In the genomic region with DNA sequence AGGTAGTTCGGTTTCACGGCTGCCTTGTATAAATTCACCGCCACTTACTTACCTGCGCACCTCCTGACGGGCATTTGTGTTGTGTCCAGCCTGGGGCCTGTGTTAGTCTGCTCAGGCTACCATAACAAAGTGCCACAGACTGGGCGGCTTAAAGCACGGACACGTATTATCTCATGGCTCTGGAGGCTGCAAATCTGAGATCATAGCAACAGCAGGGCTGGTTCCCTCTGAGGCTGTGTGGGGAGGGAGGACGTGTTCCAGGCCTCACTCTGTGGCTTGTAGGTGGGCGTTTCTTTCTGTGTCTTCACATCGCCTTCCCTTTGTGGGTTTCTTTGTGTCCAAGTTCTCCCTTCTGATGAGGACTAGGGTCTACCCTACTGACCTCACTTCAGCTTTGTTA, we compare ENCODE assay signal across 29 cellular contexts.
"Had no signal": no experiment of that assay in that cellular context is flagged by ENCODE, and none has a peak within 500 bp of the region (broad histone marks: within the 10 kb centered on the region; RNA-seq: fewer than 3 reads in every experiment).

No MANE protein-coding gene starts in this region.

- H3K27me3 ChIP-seq: colonic mucosa, esophagus squamous epithelium, foreskin keratinocyte, gastrocnemius medialis had no signal

- H3K9me3 ChIP-seq: colonic mucosa, esophagus muscularis mucosa, esophagus squamous epithelium, gastrocnemius medialis, gastroesophageal sphincter, heart left ventricle, heart right ventricle had no signal

- H3K4me1 Mint-ChIP-seq: endodermal cell had no signal

- H3K36me3 ChIP-seq: colonic mucosa, esophagus muscularis mucosa, esophagus squamous epithelium, gastrocnemius medialis, gastroesophageal sphincter, heart left ventricle, heart right ventricle had no signal

- H3K4me1 ChIP-seq: colonic mucosa, esophagus muscularis mucosa, foreskin keratinocyte, gastrocnemius medialis, gastroesophageal sphincter, heart right ventricle had no signal

- H3K27ac Mint-ChIP-seq: dendritic cell treated with granulocyte-macrophage colony-stimulating factor and Interleukin-4, amounts not matched to agents 40 ng/mL and 50 ng/mL, for 4 days; effector memory CD8-positive, alpha-beta T cell; endodermal cell had no signal

- FAIRE-seq: colon, endometrium, endothelial cell of umbilical vein, frontal cortex had no signal

- H3K9me3 Mint-ChIP-seq: endodermal cell had no signal

- ATAC-seq: effector memory CD8-positive, alpha-beta T cell; esophagus mucosa; foreskin keratinocyte; gastrocnemius medialis; gastroesophageal sphincter; heart left ventricle; heart right ventricle had no signal

- H3K27me3 Mint-ChIP-seq: dendritic cell treated with granulocyte-macrophage colony-stimulating factor and Interleukin-4, amounts not matched to agents 40 ng/mL and 50 ng/mL, for 4 days had no signal

- H3K4me3 ChIP-seq: colonic mucosa, coronary artery, dorsolateral prefrontal cortex, esophagus muscularis mucosa, esophagus squamous epithelium, gastrocnemius medialis, gastroesophageal sphincter, heart left ventricle, heart right ventricle had no signal

- DNase-seq: colonic mucosa; cortex of kidney; dermis blood vessel endothelial cell; effector CD4-positive, alpha-beta T cell; effector CD8-positive, alpha-beta T cell; effector memory CD4-positive, alpha-beta T cell; effector memory CD8-positive, alpha-beta T cell; endodermal cell; erythroblast; esophagus squamous epithelium; foreskin fibroblast; foreskin keratinocyte; foreskin melanocyte; gastrocnemius medialis; glutamatergic neuron; head of caudate nucleus; heart left ventricle; heart right ventricle had no signal

- H3K27ac ChIP-seq: colonic mucosa, coronary artery, dorsolateral prefrontal cortex, epithelial cell of prostate, esophagus muscularis mucosa, esophagus squamous epithelium, foreskin keratinocyte, gastrocnemius medialis, gastroesophageal sphincter, heart left ventricle, heart right ventricle had no signal

- H3K4me3 Mint-ChIP-seq: dendritic cell treated with granulocyte-macrophage colony-stimulating factor and Interleukin-4, amounts not matched to agents 40 ng/mL and 50 ng/mL, for 4 days; effector memory CD8-positive, alpha-beta T cell; endodermal cell had no signal
